8 cellular contexts compared by ENCODE assay signal in the genomic region with DNA sequence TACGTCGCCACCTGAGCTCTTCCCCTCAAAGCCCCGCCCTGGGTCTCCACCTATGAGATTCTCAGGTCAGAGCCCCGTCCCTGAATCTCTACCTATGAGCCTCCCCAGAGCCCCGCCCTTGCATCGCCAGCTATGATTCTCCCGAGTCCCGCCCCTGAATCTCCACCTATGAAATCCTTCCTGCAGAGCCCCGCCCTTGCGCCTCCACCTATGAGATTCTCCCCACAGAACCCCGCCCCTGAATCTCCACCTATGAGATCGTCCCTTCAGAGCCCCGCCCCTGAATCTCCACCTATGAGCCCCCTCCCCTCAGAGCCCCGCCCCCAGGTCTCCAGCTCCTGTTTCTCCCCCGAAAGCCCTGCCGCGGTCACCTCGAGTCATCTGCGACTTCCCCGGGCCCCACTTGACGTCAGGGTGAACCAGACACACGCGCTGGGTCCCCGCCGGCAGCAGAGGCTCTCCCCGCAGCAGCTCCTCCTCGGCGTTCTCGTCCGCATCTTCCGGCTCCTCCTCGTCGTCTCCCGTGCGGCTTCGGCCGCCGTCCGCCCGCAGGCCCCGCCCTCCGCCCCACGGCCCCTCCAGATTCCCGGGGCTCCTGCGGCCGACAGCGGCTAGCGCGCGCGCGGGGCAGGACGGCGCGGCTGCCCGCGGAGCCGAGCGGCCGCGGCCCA. TPM values are rescaled to one million over a fixed set of nuclear protein-coding genes. Genes with fewer than 3 reads are reported as not detected.
DNase-seq lines count a peak whose midpoint lies in the region; ATAC-seq and TF ChIP-seq lines count a peak whose summit lies in the region.

No MANE protein-coding gene starts in this region.

- POLR2A ChIA-PET in AG04450 (lab: Yijun Ruan, JAX), result no interaction called here

- peak overlapping the region; percentile 86 for H3K27ac ChIP-seq in AG04450 (ENCODE audit: low read depth, low read length)

- H3K36me3 ChIP-seq in endocrine pancreas (ENCODE audit: control insufficient read depth, insufficient read depth, low read length), result peaks cover 2% of the 10 kb centered on the region

- H3K9ac ChIP-seq in endocrine pancreas (ENCODE audit: control insufficient read depth, insufficient read depth, low read length), result peak overlapping the region; percentile 73

- ATAC-seq in GM19372 (IDR thresholded peaks at IDR 0.05; ENCODE audit: low read depth, unreplicated experiment) (peak; percentile 53), HG03558 (IDR thresholded peaks at IDR 0.05; ENCODE audit: extremely low read depth, unreplicated experiment) (peak; percentile 39)

- H3K4me1 ChIP-seq in endocrine pancreas (ENCODE audit: control insufficient read depth, insufficient read depth, low read length), result no peaks in the 10 kb centered on the region

- TF ChIP-seq CTCF in AG04450 (IDR thresholded peaks at IDR 0.05; ENCODE audit: low read depth, low read length), result no peak

- DNase-seq in AG04450 (ENCODE audit: low read depth, low spot score) (peak; percentile 93), mucosa of gallbladder (ENCODE audit: low spot score) (peak; percentile 98), NCI-H345 (lab: John Stamatoyannopoulos, UW) (no peak)
- DNase-seq in activated CD4-positive, alpha-beta T cell treated with anti-CD3 and anti-CD28 coated beads, Interleukin-2, amount 50 U/mL, for 48 hours, result peak; percentile 98 to 99
- DNase-seq in stimulated activated CD8-positive, alpha-beta memory T cell treated with anti-CD3 and anti-CD28 coated beads, Interleukin-4, amount 100 ng/mL, for 48 hours, result peak; percentile 98

- H3K4me3 ChIP-seq in AG04450 (ENCODE audit: low read depth, low read length) (peak overlapping the region; percentile 84), endocrine pancreas (ENCODE audit: control insufficient read depth, insufficient read depth, low read length) (no peak overlapping the region)

- H3K27me3 ChIP-seq in AG04450 (ENCODE audit: control insufficient read depth, insufficient read depth, low read length), result no peaks in the 10 kb centered on the region
- H3K27me3 ChIP-seq in endocrine pancreas (ENCODE audit: control insufficient read depth, insufficient read depth, low read length), result no peaks in the 10 kb centered on the region

- H3K9me3 ChIP-seq in AG04450 (ENCODE audit: control insufficient read depth, insufficient read depth, low read length), result peaks cover 5% of the 10 kb centered on the region; the same call in 1 of the 2 replicates
- H3K9me3 ChIP-seq in endocrine pancreas (ENCODE audit: control insufficient read depth, low read length), result no peaks in the 10 kb centered on the region

- CTCF ChIA-PET in AG04450 (lab: Charles Lee), result no interaction called here

RNA-seq across cellular contexts. Expression of a gene that starts 0.4 kb away (rescaled TPM):
- 15.5 and 20.4 TPM in 2 replicates for polyA plus RNA-seq in AG04450 (2011; rRNA removed)
- polyA minus RNA-seq in AG04450 (2011; rRNA and poly(A)+ RNA removed), result 6.5 and 9.2 TPM in 2 replicates
- total RNA-seq in mucosa of gallbladder, result 54.1 TPM

RNA-seq across cellular contexts. Expression of a gene that starts 37.0 kb away (rescaled TPM):
- 9.0 and 11.8 TPM in 2 replicates for polyA plus RNA-seq in AG04450 (2011; rRNA removed)
- polyA minus RNA-seq in AG04450 (2011; rRNA and poly(A)+ RNA removed), result 18.1 and 21.1 TPM in 2 replicates
- total RNA-seq in mucosa of gallbladder, result 34.8 TPM
